8 cellular contexts compared by ENCODE assay signal in the genomic region with DNA sequence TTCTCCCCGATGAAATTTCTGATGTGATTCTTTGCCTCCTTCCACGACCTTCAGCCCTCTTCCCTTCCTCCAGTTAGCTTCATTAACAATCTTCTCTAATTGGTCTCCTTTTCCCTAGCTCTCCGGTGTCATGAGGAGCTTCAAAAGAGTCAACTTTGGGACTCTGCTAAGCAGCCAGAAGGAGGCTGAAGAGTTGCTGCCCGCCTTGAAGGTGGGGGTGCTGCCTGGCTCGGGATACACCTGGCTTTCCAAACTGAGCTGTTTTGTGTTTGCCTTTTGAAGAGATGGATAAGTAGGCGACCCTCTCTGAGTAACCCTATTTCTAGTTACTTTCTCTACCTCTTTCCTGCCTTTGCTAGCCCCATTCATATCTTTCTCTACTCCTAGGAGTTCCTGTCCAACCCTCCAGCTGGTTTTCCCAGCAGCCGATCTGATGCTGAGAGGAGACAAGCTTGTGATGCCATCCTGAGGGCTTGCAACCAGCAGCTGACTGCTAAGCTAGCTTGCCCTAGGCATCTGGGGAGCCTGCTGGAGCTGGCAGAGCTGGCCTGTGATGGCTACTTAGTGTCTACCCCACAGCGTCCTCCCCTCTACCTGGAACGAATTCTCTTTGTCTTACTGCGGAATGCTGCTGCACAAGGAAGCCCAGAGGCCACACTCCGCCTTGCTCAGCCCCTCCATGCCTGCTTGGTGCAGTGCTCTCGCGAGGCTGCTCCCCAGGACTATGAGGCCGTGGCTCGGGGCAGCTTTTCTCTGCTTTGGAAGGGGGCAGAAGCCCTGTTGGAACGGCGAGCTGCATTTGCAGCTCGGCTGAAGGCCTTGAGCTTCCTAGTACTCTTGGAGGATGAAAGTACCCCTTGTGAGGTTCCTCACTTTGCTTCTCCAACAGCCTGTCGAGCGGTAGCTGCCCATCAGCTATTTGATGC. TPM values are rescaled to one million over a fixed set of nuclear protein-coding genes. Genes with fewer than 3 reads are reported as not detected.
DNase-seq lines count a peak whose midpoint lies in the region; ATAC-seq and TF ChIP-seq lines count a peak whose summit lies in the region.

No MANE protein-coding gene starts in this region.

- H3K9me3 ChIP-seq in DND-41 (ENCODE audit: insufficient read depth, low read length, severe bottlenecking) (no peaks in the 10 kb centered on the region), neural cell (ENCODE audit: low read length) (no peaks in the 10 kb centered on the region)

- H3K4me1 ChIP-seq in DND-41 (ENCODE audit: insufficient read depth, low read length), result peaks cover 42% of the 10 kb centered on the region
- peaks cover 30% of the 10 kb centered on the region for H3K4me1 ChIP-seq in KMS-11 (ENCODE audit: low read depth, poor library complexity, severe bottlenecking)

- DNase-seq in DND-41, result peak; percentile 19
- DNase-seq in dorsolateral prefrontal cortex, result no peak
- DNase-seq in amygdala (lab: John Stamatoyannopoulos, UW), result no peak
- DNase-seq in activated CD4-positive, alpha-beta T cell treated with anti-CD3 and anti-CD28 coated beads for 48 hours, result no peak
- DNase-seq in GM13976 (ENCODE audit: low spot score), result no peak
- no peak for DNase-seq in NCI-H446 treated with DMSO at 0.1 percent for 48 hours (lab: John Stamatoyannopoulos, UW)

- intact Hi-C loops in dorsolateral prefrontal cortex (cut with DNase I), result no loop called here

- H3K4me2 ChIP-seq in DND-41 (ENCODE audit: insufficient read depth, low read length) (peak overlapping the region; percentile 85), KMS-11 (peak overlapping the region; percentile 94), neural cell (ENCODE audit: low read length) (peak overlapping the region; percentile 97)

- peak overlapping the region; percentile 70 for H3K9ac ChIP-seq in DND-41 (ENCODE audit: low read depth, low read length)
- H3K9ac ChIP-seq in KMS-11, result peak overlapping the region; percentile 66
- no peak overlapping the region for H3K9ac ChIP-seq in neural cell (ENCODE audit: low read length)

- peak overlapping the region; percentile 89 for H2AFZ ChIP-seq in DND-41 (ENCODE audit: low read depth, low read length)
- H2AFZ ChIP-seq in KMS-11 (ENCODE audit: low read depth), result peak overlapping the region; percentile 81
- no peak overlapping the region for H2AFZ ChIP-seq in neural cell (ENCODE audit: low read depth, low read length)

- in situ Hi-C loops in GM13976 (cut with MboI; ENCODE audit: low sequenced_read_pairs, unreplicated experiment), result no loop called here

- no peak for TF ChIP-seq RAD21 in neural cell (conservative IDR thresholded peaks at IDR 0.05)

- TF ChIP-seq CTCF in DND-41 (IDR thresholded peaks at IDR 0.05; ENCODE audit: borderline replicate concordance, extremely low read depth, low read length, poor library complexity, severe bottlenecking) (no peak), KMS-11 (conservative IDR thresholded peaks at IDR 0.05; ENCODE audit: low read depth, low read length) (no peak), dorsolateral prefrontal cortex (IDR thresholded peaks at IDR 0.05 in 54 of 56, conservative IDR thresholded peaks at IDR 0.05 in 2 of 56; ENCODE audit: low read depth in 1 of 56, partially characterized antibody in 56 of 56) (no peak), neural cell (IDR thresholded peaks at IDR 0.05; ENCODE audit: poor library complexity, severe bottlenecking) (no peak), GM13976 (IDR thresholded peaks at IDR 0.05; ENCODE audit: borderline replicate concordance, control extremely low read depth, extremely low read depth, insufficient read depth, missing control alignments) (no peak)

- H3K36me3 ChIP-seq in DND-41 (ENCODE audit: insufficient read depth, low read length) (peaks cover 45% of the 10 kb centered on the region), KMS-11 (ENCODE audit: insufficient read depth) (no peaks in the 10 kb centered on the region; the same call in 1 of the 2 replicates), neural cell (ENCODE audit: insufficient read depth, low read length) (no peaks in the 10 kb centered on the region)

- H3K27me3 ChIP-seq in DND-41 (ENCODE audit: insufficient read depth, low read length, poor library complexity) (no peaks in the 10 kb centered on the region), KMS-11 (ENCODE audit: insufficient read depth, low read depth) (no peaks in the 10 kb centered on the region), dorsolateral prefrontal cortex (peaks cover 0 to 7% (median 0%) of the 10 kb centered on the region in 45 donors), neural cell (ENCODE audit: insufficient read depth, low read depth, low read length) (no peaks in the 10 kb centered on the region)

- TF ChIP-seq EP300 in neural cell (conservative IDR thresholded peaks at IDR 0.05; ENCODE audit: poor library complexity, severe bottlenecking), result no peak

- peak; percentile 28 for ATAC-seq in DND-41 (ENCODE audit: insufficient read depth, low read depth)

- no peaks in the 10 kb centered on the region for H3K9me2 ChIP-seq in neural cell (ENCODE audit: insufficient read depth, low read length)

- H4K20me1 ChIP-seq in DND-41 (ENCODE audit: insufficient read depth, low read length), result peaks cover 13% of the 10 kb centered on the region; the same call in 1 of the 2 replicates
- no peaks in the 10 kb centered on the region for H4K20me1 ChIP-seq in KMS-11 (ENCODE audit: insufficient read depth)
- no peaks in the 10 kb centered on the region for H4K20me1 ChIP-seq in neural cell (ENCODE audit: insufficient read depth)

- H3K27ac ChIP-seq in DND-41 (ENCODE audit: low read length) (peak overlapping the region; percentile 93), KMS-11 (peak overlapping the region; percentile 31), dorsolateral prefrontal cortex (no peak overlapping the region), neural cell (ENCODE audit: low read length) (no peak overlapping the region)

- no peaks in the 10 kb centered on the region for H3F3A ChIP-seq in neural cell (ENCODE audit: insufficient read depth, low read length, poor library complexity, severe bottlenecking)

- H3K4me3 ChIP-seq in DND-41 (ENCODE audit: low read depth in 1 of 2, low read length in 2 of 2) (peak overlapping the region; percentile 54 to 75; a peak in 3 of 4 replicates), KMS-11 (IDR thresholded peaks at IDR 0.05; ENCODE audit: insufficient read depth, low read depth, low read length) (peak overlapping the region; percentile 71), dorsolateral prefrontal cortex (peak overlapping the region; percentile 48 to 87 (median 73)), neural cell (ENCODE audit: low read length) (peak overlapping the region; percentile 84)

- H3K79me2 ChIP-seq in DND-41 (ENCODE audit: insufficient read depth, low read length) (peaks cover 40% of the 10 kb centered on the region), KMS-11 (ENCODE audit: insufficient read depth, low read depth) (peaks cover 23% of the 10 kb centered on the region), neural cell (replicated peaks; ENCODE audit: insufficient read depth, low read length) (no peaks in the 10 kb centered on the region)

TF ChIP-seq in neural cell, 6 proteins besides CTCF, POLR2A, EP300 and RAD21:
- TF ChIP-seq SMC3 (conservative IDR thresholded peaks at IDR 0.05; ENCODE audit: poor library complexity), result no peak
- TF ChIP-seq POLR2AphosphoS5 (IDR thresholded peaks at IDR 0.05), result no peak
- TF ChIP-seq, protein P1, sequence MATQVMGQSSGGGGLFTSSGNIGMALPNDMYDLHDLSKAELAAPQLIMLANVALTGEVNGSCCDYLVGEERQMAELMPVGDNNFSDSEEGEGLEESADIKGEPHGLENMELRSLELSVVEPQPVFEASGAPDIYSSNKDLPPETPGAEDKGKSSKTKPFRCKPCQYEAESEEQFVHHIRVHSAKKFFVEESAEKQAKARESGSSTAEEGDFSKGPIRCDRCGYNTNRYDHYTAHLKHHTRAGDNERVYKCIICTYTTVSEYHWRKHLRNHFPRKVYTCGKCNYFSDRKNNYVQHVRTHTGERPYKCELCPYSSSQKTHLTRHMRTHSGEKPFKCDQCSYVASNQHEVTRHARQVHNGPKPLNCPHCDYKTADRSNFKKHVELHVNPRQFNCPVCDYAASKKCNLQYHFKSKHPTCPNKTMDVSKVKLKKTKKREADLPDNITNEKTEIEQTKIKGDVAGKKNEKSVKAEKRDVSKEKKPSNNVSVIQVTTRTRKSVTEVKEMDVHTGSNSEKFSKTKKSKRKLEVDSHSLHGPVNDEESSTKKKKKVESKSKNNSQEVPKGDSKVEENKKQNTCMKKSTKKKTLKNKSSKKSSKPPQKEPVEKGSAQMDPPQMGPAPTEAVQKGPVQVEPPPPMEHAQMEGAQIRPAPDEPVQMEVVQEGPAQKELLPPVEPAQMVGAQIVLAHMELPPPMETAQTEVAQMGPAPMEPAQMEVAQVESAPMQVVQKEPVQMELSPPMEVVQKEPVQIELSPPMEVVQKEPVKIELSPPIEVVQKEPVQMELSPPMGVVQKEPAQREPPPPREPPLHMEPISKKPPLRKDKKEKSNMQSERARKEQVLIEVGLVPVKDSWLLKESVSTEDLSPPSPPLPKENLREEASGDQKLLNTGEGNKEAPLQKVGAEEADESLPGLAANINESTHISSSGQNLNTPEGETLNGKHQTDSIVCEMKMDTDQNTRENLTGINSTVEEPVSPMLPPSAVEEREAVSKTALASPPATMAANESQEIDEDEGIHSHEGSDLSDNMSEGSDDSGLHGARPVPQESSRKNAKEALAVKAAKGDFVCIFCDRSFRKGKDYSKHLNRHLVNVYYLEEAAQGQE (IDR thresholded peaks at IDR 0.05; ENCODE audit: borderline replicate concordance), result no peak
- no peak for TF ChIP-seq MXI1 (conservative IDR thresholded peaks at IDR 0.05; ENCODE audit: poor library complexity, severe bottlenecking)
- TF ChIP-seq EZH2 (IDR thresholded peaks at IDR 0.05; ENCODE audit: borderline replicate concordance, insufficient read depth, low read length, poor library complexity, severe bottlenecking), result no peak
- TF ChIP-seq TAF1 (IDR thresholded peaks at IDR 0.05; ENCODE audit: low read depth), result no peak

RNA-seq across cellular contexts. Expression of a gene that starts 0.8 kb away (rescaled TPM):
- total RNA-seq in dorsolateral prefrontal cortex, result 1 to 10 TPM in 3 of 120 experiments, under 1 TPM in 60, not detected in 57; 0.07 to 1.8 (median 0.25) TPM
- polyA plus RNA-seq in neural cell, result 0.33 and 4.5 TPM in 2 replicates
- polyA minus RNA-seq in neural cell, result 0.93 and 0.97 TPM in 2 replicates

RNA-seq across cellular contexts. Expression of a gene that starts 26.4 kb away (rescaled TPM):
- total RNA-seq in dorsolateral prefrontal cortex, result 100 to 1,000 TPM; 256 to 374 (median 306) TPM
- polyA plus RNA-seq in neural cell, result 1,371 and 1,383 TPM in 2 replicates
- 174 and 217 TPM in 2 replicates for polyA minus RNA-seq in neural cell

RNA-seq across cellular contexts. Expression of a gene that starts 30.6 kb away (rescaled TPM):
- total RNA-seq in dorsolateral prefrontal cortex, result 10 to 100 TPM; 43.4 to 98.9 (median 69.5) TPM
- 70.5 and 84.1 TPM in 2 replicates for polyA plus RNA-seq in neural cell
- polyA minus RNA-seq in neural cell, result 30.1 and 30.2 TPM in 2 replicates

RNA-seq across cellular contexts. Expression of a gene that starts 36.9 kb away (rescaled TPM):
- 10 to 100 TPM in 100 of 120 experiments, 1 to 10 TPM in 20; 5.6 to 27.3 (median 13.3) TPM for total RNA-seq in dorsolateral prefrontal cortex
- 0.61 and 1.0 TPM in 2 replicates for polyA plus RNA-seq in neural cell
- polyA minus RNA-seq in neural cell, result 0.49 and 0.81 TPM in 2 replicates

RNA-seq across cellular contexts. Expression of a gene that starts 52.5 kb away (rescaled TPM):
- total RNA-seq in dorsolateral prefrontal cortex, result 10 to 100 TPM; 27.3 to 61.7 (median 45.5) TPM
- polyA plus RNA-seq in neural cell, result 138 and 153 TPM in 2 replicates
- 44.5 and 53.6 TPM in 2 replicates for polyA minus RNA-seq in neural cell

Comparison
In these comparisons a context has a peak if more than half of its experiments do, and no peak if none do; other contexts are left out.
1. H3K27ac ChIP-seq: peak in DND-41 (single experiment) and KMS-11 (single experiment); none in dorsolateral prefrontal cortex (0 of 59) and neural cell (single experiment).
2. Peak in every context shown above with its lines, with median percentiles within 50 percentile points of each other: H3K4me2 ChIP-seq and H3K4me3 ChIP-seq.